In genomic region chr1:171655215-171656116, GRCh38 we compare ENCODE assay signal across 9 cellular contexts. TPM values are rescaled to one million over a fixed set of nuclear protein-coding genes. Genes with fewer than 3 reads are reported as not detected.
DNase-seq lines count a peak whose midpoint lies in the region; ATAC-seq and TF ChIP-seq lines count a peak whose summit lies in the region.
"Had no signal": no experiment of that assay in that cellular context is flagged by ENCODE, and none has a peak within 500 bp of the region (broad histone marks: within the 10 kb centered on the region; RNA-seq: fewer than 3 reads in every experiment).

No MANE protein-coding gene starts in this region.

- H3K36me3 ChIP-seq in H7 (replicated peaks; ENCODE audit: control insufficient read depth, insufficient read depth, low read length) (no peaks in the 10 kb centered on the region), osteoblast (ENCODE audit: insufficient read depth, low read length) (no peaks in the 10 kb centered on the region), thoracic aorta (no peaks in the 10 kb centered on the region)

- H3K4me1 ChIP-seq in osteoblast (ENCODE audit: insufficient read depth, low read length) (peaks cover 14% of the 10 kb centered on the region), thoracic aorta (ENCODE audit: control insufficient read depth in 1 of 2, low read depth in 2 of 2) (peaks cover 36 to 55% of the 10 kb centered on the region in 2 donors)

- peak; percentile 30 for DNase-seq in COLO668 (lab: John Stamatoyannopoulos, UW; ENCODE audit: unreplicated experiment)
- DNase-seq in H7: peak; percentile 87
- peak; percentile 25 to 42 for DNase-seq in NOMO-1 (lab: John Stamatoyannopoulos, UW; ENCODE audit: unreplicated experiment in 2 of 2)
- peak; percentile 59 for DNase-seq in activated T-cell treated with anti-CD3 and anti-CD28 coated beads for 4 hours
- DNase-seq in fibroblast of peridontal ligament (ENCODE audit: extremely low read depth): peak; percentile 34
- DNase-seq in osteoblast (ENCODE audit: insufficient read length, low spot score, missing footprints): peak; percentile 64
- no peak for DNase-seq in thoracic aorta (ENCODE audit: low spot score)

- H2AFZ ChIP-seq in osteoblast (ENCODE audit: low read length): peak overlapping the region; percentile 92

- H3K4me2 ChIP-seq in osteoblast (ENCODE audit: insufficient read depth, low read length): peak overlapping the region; percentile 67

- H3K9me3 ChIP-seq in osteoblast (ENCODE audit: low read depth, low read length) (no peaks in the 10 kb centered on the region), thoracic aorta (no peaks in the 10 kb centered on the region)

- TF ChIP-seq CTCF in osteoblast (IDR thresholded peaks at IDR 0.05; ENCODE audit: extremely low read depth, low read depth, low read length) (peak; percentile 85), thoracic aorta (IDR thresholded peaks at IDR 0.05) (peak; percentile 54)

- H3K27ac ChIP-seq in osteoblast (ENCODE audit: low read depth, low read length): peak overlapping the region; percentile 26
- H3K27ac ChIP-seq in thoracic aorta: peak overlapping the region; percentile 87
- H3K27ac ChIP-seq: SK-N-MC had no signal

- H3K27me3 ChIP-seq in H7 (ENCODE audit: control insufficient read depth, insufficient read depth, low read length) (no peaks in the 10 kb centered on the region), osteoblast (ENCODE audit: insufficient read depth, low read length) (no peaks in the 10 kb centered on the region), thoracic aorta (replicated peaks; ENCODE audit: insufficient read depth) (no peaks in the 10 kb centered on the region)

- H4K20me1 ChIP-seq in osteoblast (ENCODE audit: insufficient read depth, low read length): no peaks in the 10 kb centered on the region

- H3K4me3 ChIP-seq in H7 (ENCODE audit: insufficient read depth, low read depth, low read length): no peak overlapping the region
- H3K4me3 ChIP-seq in osteoblast (ENCODE audit: insufficient read depth, low read length): peak overlapping the region; percentile 21
- H3K4me3 ChIP-seq in thoracic aorta: peak overlapping the region; percentile 49
- H3K4me3 ChIP-seq: SK-N-MC had no signal

- H3K79me2 ChIP-seq in osteoblast (ENCODE audit: insufficient read depth, low read length): no peaks in the 10 kb centered on the region

- no peak for ATAC-seq in thoracic aorta (ENCODE audit: insufficient number of reproducible peaks, low FRiP score, low read depth)
- no peak for ATAC-seq in GM18861 (IDR thresholded peaks at IDR 0.05; ENCODE audit: unreplicated experiment)

RNA-seq across cellular contexts. Expression of gene MYOC, which starts 3.0 kb away (rescaled TPM):
- not detected in 2 replicates for total RNA-seq in H7 (2014; rRNA removed; shearing (Covaris generic))
- total RNA-seq in osteoblast (not detected in 2 replicates), thoracic aorta (10 to 100 TPM; 37.2 to 38.4 TPM)

RNA-seq across cellular contexts. Expression of gene MYOCOS, which starts 33.4 kb away (rescaled TPM):
- not detected in 2 replicates for total RNA-seq in H7 (2014; rRNA removed; shearing (Covaris generic))
- total RNA-seq in osteoblast (under 0.01 TPM in 2 replicates), thoracic aorta (not detected)

Comparison
In these comparisons a context has a peak if more than half of its experiments do, and no peak if none do; other contexts are left out.
1. RNA of gene MYOC, which starts 3.0 kb away (total RNA-seq): 37.2 to 38.4 TPM in thoracic aorta; not detected in H7 and not detected in osteoblast; every median in the first group is over 10 times any median in the second.